Comparison of ENCODE assay signal across 8 cellular contexts in the genomic region with DNA sequence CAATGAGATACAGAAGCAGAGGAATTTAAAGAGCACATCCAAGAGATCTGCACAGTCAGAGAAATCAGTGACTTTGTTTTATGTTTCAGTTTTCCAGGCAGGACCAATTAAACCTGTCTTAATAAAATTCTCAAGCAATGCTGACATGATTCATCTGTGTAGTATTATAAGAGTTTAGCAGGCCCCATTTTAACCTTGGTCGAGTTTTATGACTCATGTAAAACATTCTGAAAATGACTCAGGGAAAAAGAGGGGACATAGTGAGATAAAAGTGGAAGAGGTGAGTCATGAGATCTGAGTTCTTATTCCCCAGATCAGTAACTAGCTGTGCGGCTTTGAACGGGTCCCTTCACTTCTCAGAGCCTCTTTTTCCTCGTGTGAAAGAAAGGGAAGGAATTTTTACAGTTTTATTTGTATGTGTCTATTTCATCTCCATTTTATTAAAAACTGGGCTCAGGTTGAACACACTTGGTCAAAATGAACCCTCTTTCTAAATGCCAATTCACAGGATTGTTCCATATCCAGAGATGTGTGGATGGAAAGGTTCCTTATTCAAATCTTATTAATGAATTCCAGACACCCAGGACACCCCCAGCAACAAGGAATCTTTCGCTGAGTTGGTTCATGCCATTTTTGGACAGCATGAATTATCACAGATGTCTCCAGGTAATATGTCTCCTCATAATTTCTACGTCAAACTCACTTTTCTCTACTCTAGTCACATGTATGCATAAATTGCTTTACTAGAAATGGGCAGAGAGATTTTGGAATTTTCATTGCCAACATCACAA.
DNase-seq lines count a peak whose midpoint lies in the region; ATAC-seq and TF ChIP-seq lines count a peak whose summit lies in the region.

No MANE protein-coding gene starts in this region.

- no peak overlapping the region for H3K4me3 Mint-ChIP-seq in nephron progenitor cell

- H3K27me3 ChIP-seq in ascending aorta: no peaks in the 10 kb centered on the region
- no peaks in the 10 kb centered on the region for H3K27me3 ChIP-seq in lower lobe of right lung (ENCODE audit: low read depth)

- H3K27me3 Mint-ChIP-seq in nephron progenitor cell (ENCODE audit: low read depth, poor library complexity): peaks cover 3% of the 10 kb centered on the region

- H3K36me3 ChIP-seq in ascending aorta (no peaks in the 10 kb centered on the region), lower lobe of right lung (no peaks in the 10 kb centered on the region)

- H3K9me3 Mint-ChIP-seq in nephron progenitor cell: no peaks in the 10 kb centered on the region

- H3K27ac Mint-ChIP-seq in nephron progenitor cell: no peak overlapping the region

- DNase-seq in GM04503 (ENCODE audit: low read depth): peak; percentile 98
- DNase-seq in HT1080 (ENCODE audit: low read depth): peak; percentile 98
- DNase-seq in ascending aorta (ENCODE audit: low spot score in 2 of 2): no peak
- no peak for DNase-seq in lower lobe of right lung
- no peak for DNase-seq in nephron progenitor cell
- DNase-seq in activated gamma-delta T cell treated with Interleukin-2 at 50 U/mL for 16 hours: no peak
- DNase-seq in activated CD4-positive, CD25-positive, alpha-beta regulatory T cell (lab: John Stamatoyannopoulos, UW): no peak

- peaks cover 13 to 26% of the 10 kb centered on the region in 2 donors for H3K4me1 ChIP-seq in ascending aorta
- peaks cover 15% of the 10 kb centered on the region for H3K4me1 ChIP-seq in lower lobe of right lung

- no peaks in the 10 kb centered on the region for H3K9me3 ChIP-seq in ascending aorta
- no peaks in the 10 kb centered on the region for H3K9me3 ChIP-seq in lower lobe of right lung

- peak; percentile 96 for ATAC-seq in GM21619 (IDR thresholded peaks at IDR 0.05; ENCODE audit: unreplicated experiment)
- peak; percentile 76 to 89 for ATAC-seq in lower lobe of right lung

- intact Hi-C loops in ascending aorta (cut with DNase I): loop anchor here (2.0 to 5.0 kb wide), 4 partner anchors 41 to 375 kb away; a partner anchor contains a TSS
- intact Hi-C loops in lower lobe of right lung (cut with DNase I): no loop called here

- H3K4me3 ChIP-seq in ascending aorta (no peak overlapping the region), lower lobe of right lung (no peak overlapping the region)

- H3K36me3 Mint-ChIP-seq in nephron progenitor cell (ENCODE audit: low read depth): no peaks in the 10 kb centered on the region

- TF ChIP-seq CTCF in ascending aorta (IDR thresholded peaks at IDR 0.05): no peak
- no peak for TF ChIP-seq CTCF in lower lobe of right lung (IDR thresholded peaks at IDR 0.05)
- TF ChIP-seq CTCF in nephron progenitor cell (IDR thresholded peaks at IDR 0.05): no peak

- peaks cover 11% of the 10 kb centered on the region for H3K4me1 Mint-ChIP-seq in nephron progenitor cell

- peak overlapping the region; percentile 56 to 72 for H3K27ac ChIP-seq in ascending aorta
- no peak overlapping the region for H3K27ac ChIP-seq in lower lobe of right lung

Comparison
In these comparisons a context has a peak if more than half of its experiments do, and no peak if none do; other contexts are left out.
1. DNase-seq: peak in GM04503 (single experiment) and HT1080 (single experiment); none in ascending aorta (0 of 2), lower lobe of right lung (single experiment), nephron progenitor cell (single experiment), activated gamma-delta T cell treated with Interleukin-2 at 50 U/mL for 16 hours (single experiment) and activated CD4-positive, CD25-positive, alpha-beta regulatory T cell (0 of 4).